In the genomic region with DNA sequence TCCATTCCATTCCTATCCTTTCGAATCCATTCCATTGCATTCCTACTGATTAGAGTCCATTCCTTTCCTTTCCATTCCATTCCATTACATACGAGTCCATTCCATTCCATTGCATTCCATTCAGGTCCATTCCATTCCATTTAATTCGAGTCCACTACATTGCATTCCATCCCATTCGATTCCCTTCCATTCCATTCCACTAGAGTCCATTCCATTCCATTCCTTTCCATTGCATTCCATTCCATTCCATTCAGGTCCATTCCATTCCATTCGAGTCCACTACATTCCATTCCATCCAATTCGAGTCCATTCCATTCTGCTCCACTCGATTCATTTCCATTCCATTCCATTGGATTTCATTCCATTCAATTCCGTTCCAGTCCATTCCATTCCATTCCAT, we compare ENCODE assay signal across 1 cellular context.
TF ChIP-seq lines count a peak whose summit lies in the region.

No MANE protein-coding gene starts in this region.

TF ChIP-seq in HepG2, 621 proteins besides CTCF, POLR2A, EP300 and RAD21 (continued from another document):
- TF ChIP-seq, protein P1, sequence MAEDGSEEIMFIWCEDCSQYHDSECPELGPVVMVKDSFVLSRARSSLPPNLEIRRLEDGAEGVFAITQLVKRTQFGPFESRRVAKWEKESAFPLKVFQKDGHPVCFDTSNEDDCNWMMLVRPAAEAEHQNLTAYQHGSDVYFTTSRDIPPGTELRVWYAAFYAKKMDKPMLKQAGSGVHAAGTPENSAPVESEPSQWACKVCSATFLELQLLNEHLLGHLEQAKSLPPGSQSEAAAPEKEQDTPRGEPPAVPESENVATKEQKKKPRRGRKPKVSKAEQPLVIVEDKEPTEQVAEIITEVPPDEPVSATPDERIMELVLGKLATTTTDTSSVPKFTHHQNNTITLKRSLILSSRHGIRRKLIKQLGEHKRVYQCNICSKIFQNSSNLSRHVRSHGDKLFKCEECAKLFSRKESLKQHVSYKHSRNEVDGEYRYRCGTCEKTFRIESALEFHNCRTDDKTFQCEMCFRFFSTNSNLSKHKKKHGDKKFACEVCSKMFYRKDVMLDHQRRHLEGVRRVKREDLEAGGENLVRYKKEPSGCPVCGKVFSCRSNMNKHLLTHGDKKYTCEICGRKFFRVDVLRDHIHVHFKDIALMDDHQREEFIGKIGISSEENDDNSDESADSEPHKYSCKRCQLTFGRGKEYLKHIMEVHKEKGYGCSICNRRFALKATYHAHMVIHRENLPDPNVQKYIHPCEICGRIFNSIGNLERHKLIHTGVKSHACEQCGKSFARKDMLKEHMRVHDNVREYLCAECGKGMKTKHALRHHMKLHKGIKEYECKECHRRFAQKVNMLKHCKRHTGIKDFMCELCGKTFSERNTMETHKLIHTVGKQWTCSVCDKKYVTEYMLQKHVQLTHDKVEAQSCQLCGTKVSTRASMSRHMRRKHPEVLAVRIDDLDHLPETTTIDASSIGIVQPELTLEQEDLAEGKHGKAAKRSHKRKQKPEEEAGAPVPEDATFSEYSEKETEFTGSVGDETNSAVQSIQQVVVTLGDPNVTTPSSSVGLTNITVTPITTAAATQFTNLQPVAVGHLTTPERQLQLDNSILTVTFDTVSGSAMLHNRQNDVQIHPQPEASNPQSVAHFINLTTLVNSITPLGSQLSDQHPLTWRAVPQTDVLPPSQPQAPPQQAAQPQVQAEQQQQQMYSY (CRISPR knock-in tag; IDR thresholded peaks at IDR 0.05): peak; percentile 65; the same call in 1 of the 2 replicates
- TF ChIP-seq ELF1 (CRISPR knock-in tag; IDR thresholded peaks at IDR 0.05): no peak
- no peak for TF ChIP-seq MYC (CRISPR knock-in tag; IDR thresholded peaks at IDR 0.05; ENCODE audit: borderline replicate concordance)
- TF ChIP-seq, protein P2, sequence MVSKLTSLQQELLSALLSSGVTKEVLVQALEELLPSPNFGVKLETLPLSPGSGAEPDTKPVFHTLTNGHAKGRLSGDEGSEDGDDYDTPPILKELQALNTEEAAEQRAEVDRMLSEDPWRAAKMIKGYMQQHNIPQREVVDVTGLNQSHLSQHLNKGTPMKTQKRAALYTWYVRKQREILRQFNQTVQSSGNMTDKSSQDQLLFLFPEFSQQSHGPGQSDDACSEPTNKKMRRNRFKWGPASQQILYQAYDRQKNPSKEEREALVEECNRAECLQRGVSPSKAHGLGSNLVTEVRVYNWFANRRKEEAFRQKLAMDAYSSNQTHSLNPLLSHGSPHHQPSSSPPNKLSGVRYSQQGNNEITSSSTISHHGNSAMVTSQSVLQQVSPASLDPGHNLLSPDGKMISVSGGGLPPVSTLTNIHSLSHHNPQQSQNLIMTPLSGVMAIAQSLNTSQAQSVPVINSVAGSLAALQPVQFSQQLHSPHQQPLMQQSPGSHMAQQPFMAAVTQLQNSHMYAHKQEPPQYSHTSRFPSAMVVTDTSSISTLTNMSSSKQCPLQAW (CRISPR knock-in tag; IDR thresholded peaks at IDR 0.05): no peak
- TF ChIP-seq ATF7 (IDR thresholded peaks at IDR 0.05): peak; percentile 1; the same call in 1 of the 2 replicates
- TF ChIP-seq ATF7 (CRISPR knock-in tag; IDR thresholded peaks at IDR 0.05): no peak
- TF ChIP-seq NBN (conservative IDR thresholded peaks at IDR 0.05): 0 out of 2 replicates have a peak, but pooled peaks have one; percentile 8
- TF ChIP-seq, protein P3, sequence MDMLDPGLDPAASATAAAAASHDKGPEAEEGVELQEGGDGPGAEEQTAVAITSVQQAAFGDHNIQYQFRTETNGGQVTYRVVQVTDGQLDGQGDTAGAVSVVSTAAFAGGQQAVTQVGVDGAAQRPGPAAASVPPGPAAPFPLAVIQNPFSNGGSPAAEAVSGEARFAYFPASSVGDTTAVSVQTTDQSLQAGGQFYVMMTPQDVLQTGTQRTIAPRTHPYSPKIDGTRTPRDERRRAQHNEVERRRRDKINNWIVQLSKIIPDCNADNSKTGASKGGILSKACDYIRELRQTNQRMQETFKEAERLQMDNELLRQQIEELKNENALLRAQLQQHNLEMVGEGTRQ (IDR thresholded peaks at IDR 0.05; ENCODE audit: low read depth, low read length): peak; percentile 9; the same call in 1 of the 2 replicates
- TF ChIP-seq, protein P3 (CRISPR knock-in tag; IDR thresholded peaks at IDR 0.05; ENCODE audit: borderline replicate concordance): no peak
- TF ChIP-seq ZNF678 (CRISPR knock-in tag; IDR thresholded peaks at IDR 0.05): no peak
- peak; percentile 42; the same call in 1 of the 2 replicates for TF ChIP-seq ZNF207 (IDR thresholded peaks at IDR 0.05; ENCODE audit: borderline replicate concordance)
- TF ChIP-seq PLRG1 (conservative IDR thresholded peaks at IDR 0.05): 0 out of 2 replicates have a peak, but pooled peaks have one; percentile 14
- no peak for TF ChIP-seq ZZZ3 (CRISPR knock-in tag; IDR thresholded peaks at IDR 0.05; ENCODE audit: borderline replicate concordance)
- TF ChIP-seq GFI1 (CRISPR knock-in tag; IDR thresholded peaks at IDR 0.05; ENCODE audit: borderline replicate concordance): no peak
- TF ChIP-seq SOX6 (IDR thresholded peaks at IDR 0.05): peak; percentile 30; the same call in 1 of the 2 replicates
- TF ChIP-seq SOX6 (CRISPR knock-in tag; IDR thresholded peaks at IDR 0.05): no peak
- no peak for TF ChIP-seq DZIP1 (CRISPR knock-in tag; IDR thresholded peaks at IDR 0.05)
- TF ChIP-seq IKZF1 (IDR thresholded peaks at IDR 0.05): peak; percentile 41; the same call in 1 of the 2 replicates
- TF ChIP-seq SNRNP70 (IDR thresholded peaks at IDR 0.05; ENCODE audit: low read depth, low read length): no peak
- TF ChIP-seq JUNB (CRISPR knock-in tag; IDR thresholded peaks at IDR 0.05; ENCODE audit: borderline replicate concordance): no peak
